ENCODE assay signal across 31 cellular contexts in the genomic region with DNA sequence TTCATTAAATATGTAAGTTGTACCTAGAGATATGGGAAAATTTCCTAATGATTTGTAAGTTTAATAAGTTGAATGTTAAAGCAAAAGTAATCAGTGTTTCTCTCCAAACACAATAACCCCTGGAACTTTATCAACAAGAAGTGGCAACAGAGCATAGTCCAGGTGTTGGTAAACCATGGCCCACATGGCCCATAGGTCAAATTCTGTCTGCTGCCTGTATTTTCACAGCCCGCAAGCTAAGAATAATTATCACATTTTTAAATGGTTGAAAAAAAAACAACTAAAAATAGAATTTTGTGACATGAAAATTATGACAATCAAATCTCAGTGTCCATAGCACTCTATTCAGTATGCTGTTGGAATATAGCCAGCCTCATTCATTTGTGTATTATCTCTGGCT.
"Had no signal": no experiment of that assay in that cellular context is flagged by ENCODE, and none has a peak within 500 bp of the region (broad histone marks: within the 10 kb centered on the region; RNA-seq: fewer than 3 reads in every experiment).

No MANE protein-coding gene starts in this region.

- H3K4me3 Mint-ChIP-seq: activated B cell treated with CpG ODN at 0.5 μM for 24 hours; activated CD4-positive, alpha-beta memory T cell treated with anti-CD3 and anti-CD28 coated beads for 36 hours; activated CD4-positive, alpha-beta T cell treated with anti-CD3 and anti-CD28 coated beads, Interleukin-2, amount 10 ng/mL, durations not matched to agents 24 days and 14 days; activated CD8-positive, alpha-beta memory T cell treated with anti-CD3 and anti-CD28 coated beads, Interleukin-2, amount 10 ng/mL, durations not matched to agents 7 days and 5 days; activated CD8-positive, alpha-beta T cell treated with anti-CD3 and anti-CD28 coated beads, Interleukin-2, amount 10 ng/mL, durations not matched to agents 7 days and 5 days; activated naive CD4-positive, alpha-beta T cell treated with anti-CD3 and anti-CD28 coated beads, Interleukin-2, amount 10 ng/mL, durations not matched to agents 7 days and 5 days; activated naive CD8-positive, alpha-beta T cell; central memory CD8-positive, alpha-beta T cell; dendritic cell treated with granulocyte-macrophage colony-stimulating factor and Interleukin-4, amounts not matched to agents 40 ng/mL and 50 ng/mL, for 4 days; endodermal cell had no signal

- H3K36me3 ChIP-seq: brain microvascular endothelial cell, gastrocnemius medialis, heart right ventricle, WERI-Rb-1 had no signal

- FAIRE-seq: astrocyte, bronchial epithelial cell, TTC549 had no signal

- ATAC-seq: activated CD4-positive, CD25-positive, alpha-beta regulatory T cell treated with anti-CD3 and anti-CD28 coated beads, Interleukin-2, amount 50 U/mL, for 24 hours; activated CD8-positive, alpha-beta memory T cell treated with anti-CD3 and anti-CD28 coated beads, Interleukin-2, amount 10 ng/mL, durations not matched to agents 7 days and 5 days; activated CD8-positive, alpha-beta T cell treated with anti-CD3 and anti-CD28 coated beads, Interleukin-2, amount 10 ng/mL, durations not matched to agents 7 days and 5 days; esophagus mucosa; foreskin keratinocyte; gastrocnemius medialis; heart right ventricle had no signal

- H3K4me1 ChIP-seq: foreskin keratinocyte, gastrocnemius medialis, heart right ventricle had no signal

- H3K27ac Mint-ChIP-seq: activated B cell treated with CpG ODN at 0.5 μM for 24 hours; activated CD4-positive, alpha-beta memory T cell treated with anti-CD3 and anti-CD28 coated beads for 36 hours; activated CD4-positive, alpha-beta T cell treated with anti-CD3 and anti-CD28 coated beads, Interleukin-2, amount 10 ng/mL, durations not matched to agents 24 days and 14 days; activated CD8-positive, alpha-beta memory T cell treated with anti-CD3 and anti-CD28 coated beads, Interleukin-2, amount 10 ng/mL, durations not matched to agents 7 days and 5 days; activated CD8-positive, alpha-beta T cell treated with anti-CD3 and anti-CD28 coated beads, Interleukin-2, amount 10 ng/mL, durations not matched to agents 7 days and 5 days; activated naive CD4-positive, alpha-beta T cell treated with anti-CD3 and anti-CD28 coated beads, Interleukin-2, amount 10 ng/mL, durations not matched to agents 7 days and 5 days; activated naive CD8-positive, alpha-beta T cell; dendritic cell treated with granulocyte-macrophage colony-stimulating factor and Interleukin-4, amounts not matched to agents 40 ng/mL and 50 ng/mL, for 4 days; endodermal cell had no signal

- H3K36me3 Mint-ChIP-seq: activated CD4-positive, alpha-beta memory T cell treated with anti-CD3 and anti-CD28 coated beads for 36 hours; activated CD8-positive, alpha-beta memory T cell treated with anti-CD3 and anti-CD28 coated beads, Interleukin-2, amount 10 ng/mL, durations not matched to agents 7 days and 5 days; activated naive CD4-positive, alpha-beta T cell treated with anti-CD3 and anti-CD28 coated beads, Interleukin-2, amount 10 ng/mL, durations not matched to agents 7 days and 5 days; activated naive CD8-positive, alpha-beta T cell had no signal

- H3K9me3 ChIP-seq: gastrocnemius medialis had no signal

- H3K9me3 Mint-ChIP-seq: activated CD4-positive, alpha-beta T cell treated with anti-CD3 and anti-CD28 coated beads, Interleukin-2, amount 10 ng/mL, durations not matched to agents 24 days and 14 days; activated naive CD4-positive, alpha-beta T cell treated with anti-CD3 and anti-CD28 coated beads, Interleukin-2, amount 10 ng/mL, durations not matched to agents 7 days and 5 days; dendritic cell treated with granulocyte-macrophage colony-stimulating factor and Interleukin-4, amounts not matched to agents 40 ng/mL and 50 ng/mL, for 4 days; endodermal cell had no signal

- H3K4me3 ChIP-seq: coronary artery, dorsolateral prefrontal cortex, gastrocnemius medialis, heart right ventricle had no signal

- H3K4me1 Mint-ChIP-seq: activated B cell treated with CpG ODN at 0.5 μM for 24 hours; activated CD4-positive, alpha-beta T cell treated with anti-CD3 and anti-CD28 coated beads, Interleukin-2, amount 10 ng/mL, durations not matched to agents 24 days and 14 days; activated CD8-positive, alpha-beta memory T cell treated with anti-CD3 and anti-CD28 coated beads, Interleukin-2, amount 10 ng/mL, durations not matched to agents 7 days and 5 days; activated naive CD4-positive, alpha-beta T cell treated with anti-CD3 and anti-CD28 coated beads, Interleukin-2, amount 10 ng/mL, durations not matched to agents 7 days and 5 days; central memory CD8-positive, alpha-beta T cell; endodermal cell had no signal

- H3K27ac ChIP-seq: brain microvascular endothelial cell, coronary artery, dorsolateral prefrontal cortex, foreskin keratinocyte, gastrocnemius medialis, heart right ventricle, WERI-Rb-1 had no signal

- DNase-seq: activated B cell treated with CpG ODN at 0.5 μM for 24 hours; activated CD4-positive, alpha-beta memory T cell treated with anti-CD3 and anti-CD28 coated beads for 36 hours; activated CD4-positive, alpha-beta T cell treated with anti-CD3 and anti-CD28 coated beads, Interleukin-2, amount 10 ng/mL, durations not matched to agents 24 days and 14 days; activated CD8-positive, alpha-beta memory T cell treated with anti-CD3 and anti-CD28 coated beads, Interleukin-2, amount 10 ng/mL, durations not matched to agents 7 days and 5 days; activated CD8-positive, alpha-beta memory T cell treated with anti-CD3 and anti-CD28 coated beads, Interleukin-2, amount 50 U/mL, for 4 hours; activated CD8-positive, alpha-beta T cell treated with anti-CD3 and anti-CD28 coated beads, Interleukin-2, amount 10 ng/mL, durations not matched to agents 7 days and 5 days; activated gamma-delta T cell; activated naive CD4-positive, alpha-beta T cell; activated naive CD4-positive, alpha-beta T cell treated with anti-CD3 and anti-CD28 coated beads, Interleukin-2, amount 10 ng/mL, durations not matched to agents 7 days and 5 days; activated T-cell treated with anti-CD3 and anti-CD28 coated beads, Interleukin-2, amount 50 U/mL, for 1 hour; activated T-cell treated with anti-CD3 and anti-CD28 coated beads, Interleukin-2, amount 50 U/mL, for 48 hours; amniotic stem cell; anterior cingulate cortex; brain microvascular endothelial cell; dorsolateral prefrontal cortex; effector memory CD4-positive, alpha-beta T cell; endodermal cell; foreskin keratinocyte; gastrocnemius medialis; heart right ventricle; T-helper 2 cell; WERI-Rb-1 had no signal

- H3K27me3 Mint-ChIP-seq: activated B cell treated with CpG ODN at 0.5 μM for 24 hours; activated CD4-positive, alpha-beta memory T cell treated with anti-CD3 and anti-CD28 coated beads for 36 hours; activated CD4-positive, alpha-beta T cell treated with anti-CD3 and anti-CD28 coated beads, Interleukin-2, amount 10 ng/mL, durations not matched to agents 24 days and 14 days; activated CD8-positive, alpha-beta memory T cell treated with anti-CD3 and anti-CD28 coated beads, Interleukin-2, amount 10 ng/mL, durations not matched to agents 7 days and 5 days; activated naive CD4-positive, alpha-beta T cell treated with anti-CD3 and anti-CD28 coated beads, Interleukin-2, amount 10 ng/mL, durations not matched to agents 7 days and 5 days; activated naive CD8-positive, alpha-beta T cell; central memory CD8-positive, alpha-beta T cell; dendritic cell treated with granulocyte-macrophage colony-stimulating factor and Interleukin-4, amounts not matched to agents 40 ng/mL and 50 ng/mL, for 4 days had no signal

- H3K27me3 ChIP-seq: brain microvascular endothelial cell, dorsolateral prefrontal cortex, foreskin keratinocyte, gastrocnemius medialis, heart right ventricle had no signal
